Comparison of ENCODE assay signal across 8 cellular contexts in the genomic region with DNA sequence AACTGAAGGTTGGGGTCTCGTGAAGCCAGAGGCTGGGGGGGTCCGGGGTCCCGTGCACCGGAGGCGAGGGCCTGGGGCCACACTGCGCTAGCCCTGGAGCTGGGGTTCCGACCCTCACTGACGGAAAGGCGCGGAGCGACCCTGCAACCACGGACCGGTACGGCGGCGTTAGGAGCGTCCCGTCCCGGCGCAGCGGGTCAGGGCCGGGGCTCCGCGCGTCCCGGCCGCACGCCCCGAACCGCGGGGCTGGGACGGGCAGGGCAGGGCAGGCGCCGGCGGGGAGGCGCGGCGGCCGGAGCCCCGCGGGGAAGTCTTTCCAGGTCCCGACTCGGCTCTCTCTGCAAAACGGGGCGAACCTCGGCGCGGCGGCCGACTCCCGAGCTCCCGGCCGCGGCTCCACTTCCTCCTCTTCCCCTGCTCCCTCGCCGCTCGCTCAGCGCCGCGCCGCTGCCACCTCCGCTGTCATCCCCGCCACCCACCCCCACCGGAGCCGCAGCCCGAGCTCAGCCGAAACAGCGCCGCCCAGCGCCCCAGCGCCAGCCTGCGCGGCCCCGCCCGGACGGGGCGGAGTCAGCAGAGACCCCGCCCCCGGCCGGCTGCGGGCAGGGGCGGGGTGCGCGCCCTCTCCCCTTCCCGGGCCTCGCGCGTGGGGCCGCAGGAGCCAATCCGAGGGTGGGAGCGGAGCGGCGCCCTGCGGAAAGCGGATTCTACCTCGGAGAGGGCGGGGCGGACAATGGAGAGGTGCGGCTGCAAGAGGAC. TPM values are rescaled to one million over a fixed set of nuclear protein-coding genes. Genes with fewer than 3 reads are reported as not detected.
DNase-seq lines count a peak whose midpoint lies in the region; ATAC-seq lines count a peak whose summit lies in the region.

Gene GDPD5 (minus strand): TSS at position 509 of the 759 bp plus-strand sequence. CDS start 48,206 bp downstream, outside the sequence.

- H3K4ac ChIP-seq in mesendoderm (ENCODE audit: low read depth, low read length): no peak within 1 kb of the TSS

- peak within 1 kb of the TSS; percentile 20 for H3K18ac ChIP-seq in mesendoderm (ENCODE audit: low read length)

- H3K27ac ChIP-seq in CD4-positive, CD25-positive, alpha-beta regulatory T cell (ENCODE audit: insufficient read depth, low read length, poor library complexity, severe bottlenecking): peak within 1 kb of the TSS; percentile 61
- peak within 1 kb of the TSS; percentile 12 for H3K27ac ChIP-seq in mesendoderm (ENCODE audit: low read depth, low read length)

- peak within 1 kb of the TSS; percentile 92 to 99 (median 94) for H3K4me3 Mint-ChIP-seq in CD4-positive, CD25-positive, alpha-beta regulatory T cell
- H3K4me3 Mint-ChIP-seq in activated CD8-positive, alpha-beta T cell treated with anti-CD3 and anti-CD28 coated beads, Interleukin-2, amount 10 ng/mL, durations not matched to agents 7 days and 5 days: peak within 1 kb of the TSS; percentile 82
- H3K4me3 Mint-ChIP-seq in effector memory CD8-positive, alpha-beta T cell: peak within 1 kb of the TSS; percentile 79 to 82

- H2AK5ac ChIP-seq in mesendoderm (ENCODE audit: low read length): no peak within 1 kb of the TSS

- POLR2A ChIA-PET in activated CD8-positive, alpha-beta T cell treated with anti-CD3 and anti-CD28 coated beads, Interleukin-2, amount 10 ng/mL, durations not matched to agents 7 days and 5 days (lab: Charles Lee): interaction anchor here (0.6 to 1.0 kb wide), 2 partner anchors 84 to 173 kb away, joined by 3 to 4 read pairs; no protein-coding TSS in a partner anchor

- peaks cover 39% of the 10 kb centered on the region for H3K4me1 ChIP-seq in CD4-positive, CD25-positive, alpha-beta regulatory T cell (ENCODE audit: control insufficient read depth, insufficient read depth, low read length, poor library complexity, severe bottlenecking)
- no peaks in the 10 kb centered on the region for H3K4me1 ChIP-seq in mesendoderm (ENCODE audit: control insufficient read depth, low read depth, low read length)

- CTCF ChIA-PET in activated CD8-positive, alpha-beta T cell treated with anti-CD3 and anti-CD28 coated beads, Interleukin-2, amount 10 ng/mL, durations not matched to agents 7 days and 5 days (lab: Charles Lee): interaction anchor here (0.6 to 13.0 kb wide), 18 partner anchors 9 to 117 kb away, joined by 3 to 237 read pairs (median 4); no protein-coding TSS in a partner anchor

- ATAC-seq in CD4-positive, CD25-positive, alpha-beta regulatory T cell (ENCODE audit: low read depth in 2 of 2): peak; percentile 88 to 91
- peak; percentile 68 for ATAC-seq in GM19397 (IDR thresholded peaks at IDR 0.05; ENCODE audit: unreplicated experiment)
- peak; percentile 90 for ATAC-seq in activated CD8-positive, alpha-beta T cell treated with anti-CD3 and anti-CD28 coated beads, Interleukin-2, amount 10 ng/mL, durations not matched to agents 7 days and 5 days
- peak; percentile 83 for ATAC-seq in effector memory CD8-positive, alpha-beta T cell (replicated peaks)

- peak within 1 kb of the TSS; percentile 80 to 89 (median 85) for H3K27ac Mint-ChIP-seq in CD4-positive, CD25-positive, alpha-beta regulatory T cell
- peak within 1 kb of the TSS; percentile 69 for H3K27ac Mint-ChIP-seq in activated CD8-positive, alpha-beta T cell treated with anti-CD3 and anti-CD28 coated beads, Interleukin-2, amount 10 ng/mL, durations not matched to agents 7 days and 5 days
- peak within 1 kb of the TSS; percentile 38 to 88 for H3K27ac Mint-ChIP-seq in effector memory CD8-positive, alpha-beta T cell

- peak within 1 kb of the TSS; percentile 16 for H4K8ac ChIP-seq in mesendoderm (ENCODE audit: low read depth, low read length)

- WGBS in mesendoderm (ENCODE audit: extremely low coverage, insufficient coverage, low lambda C conversion rate): no CpG with 5 or more reads among the region's 99 CpGs

- no peak within 1 kb of the TSS for H3K23ac ChIP-seq in mesendoderm (ENCODE audit: low read length)

- H3K4me2 ChIP-seq in mesendoderm (ENCODE audit: low read length): peak within 1 kb of the TSS; percentile 95

- no peaks in the 10 kb centered on the region for H3K36me3 Mint-ChIP-seq in CD4-positive, CD25-positive, alpha-beta regulatory T cell
- no peaks in the 10 kb centered on the region for H3K36me3 Mint-ChIP-seq in activated CD8-positive, alpha-beta T cell treated with anti-CD3 and anti-CD28 coated beads, Interleukin-2, amount 10 ng/mL, durations not matched to agents 7 days and 5 days (ENCODE audit: low read depth)
- no peaks in the 10 kb centered on the region for H3K36me3 Mint-ChIP-seq in effector memory CD8-positive, alpha-beta T cell (ENCODE audit: insufficient read depth)

- no peaks in the 10 kb centered on the region for H3K79me2 ChIP-seq in mesendoderm (ENCODE audit: control insufficient read depth, insufficient read depth, low read length)

- H2BK120ac ChIP-seq in mesendoderm (ENCODE audit: low read depth, low read length): no peak within 1 kb of the TSS

- DNase-seq in CD4-positive, CD25-positive, alpha-beta regulatory T cell: peak; percentile 87 to 93 (median 88)
- DNase-seq in HK-2 (ENCODE audit: unreplicated experiment): peak; percentile 77
- DNase-seq in NCI-H82 treated with DMSO at 0.1 percent for 48 hours (lab: John Stamatoyannopoulos, UW; ENCODE audit: unreplicated experiment): peak; percentile 66
- peak; percentile 88 for DNase-seq in activated CD8-positive, alpha-beta T cell treated with anti-CD3 and anti-CD28 coated beads, Interleukin-2, amount 10 ng/mL, durations not matched to agents 7 days and 5 days
- DNase-seq in effector memory CD8-positive, alpha-beta T cell: peak; percentile 72 to 83 (median 80)
- DNase-seq in mesendoderm: peak; percentile 87
- peak; percentile 76 for DNase-seq in stimulated activated CD8-positive, alpha-beta memory T cell treated with anti-CD3 and anti-CD28 coated beads, Interleukin-12 subunit alpha, Interleukin-12 subunit beta, amount 100 ng/mL, for 4 hours (ENCODE audit: low read depth)

- peak within 1 kb of the TSS; percentile 86 for H3K9ac ChIP-seq in mesendoderm (ENCODE audit: low read length)

- no peak within 1 kb of the TSS for H2BK5ac ChIP-seq in mesendoderm (ENCODE audit: low read length)

- no peak within 1 kb of the TSS for H2BK15ac ChIP-seq in mesendoderm (replicated peaks; ENCODE audit: low read depth)

- H3K4me1 Mint-ChIP-seq in CD4-positive, CD25-positive, alpha-beta regulatory T cell: peaks cover 11 to 58% (median 33%) of the 10 kb centered on the region in 4 donors
- H3K4me1 Mint-ChIP-seq in activated CD8-positive, alpha-beta T cell treated with anti-CD3 and anti-CD28 coated beads, Interleukin-2, amount 10 ng/mL, durations not matched to agents 7 days and 5 days (ENCODE audit: low read depth): peaks cover 27% of the 10 kb centered on the region
- peaks cover 34 to 38% of the 10 kb centered on the region in 2 donors for H3K4me1 Mint-ChIP-seq in effector memory CD8-positive, alpha-beta T cell (ENCODE audit: low read depth in 2 of 2)

- peaks cover 0 to 2% (median 0%) of the 10 kb centered on the region in 7 donors for H3K9me3 Mint-ChIP-seq in CD4-positive, CD25-positive, alpha-beta regulatory T cell
- no peaks in the 10 kb centered on the region for H3K9me3 Mint-ChIP-seq in activated CD8-positive, alpha-beta T cell treated with anti-CD3 and anti-CD28 coated beads, Interleukin-2, amount 10 ng/mL, durations not matched to agents 7 days and 5 days (ENCODE audit: insufficient read depth)
- H3K9me3 Mint-ChIP-seq in effector memory CD8-positive, alpha-beta T cell: no peaks in the 10 kb centered on the region

- no peaks in the 10 kb centered on the region for H3K27me3 ChIP-seq in CD4-positive, CD25-positive, alpha-beta regulatory T cell (ENCODE audit: control insufficient read depth, insufficient read depth, low read length)
- peaks cover 3% of the 10 kb centered on the region for H3K27me3 ChIP-seq in mesendoderm (ENCODE audit: insufficient read depth, low read length, poor library complexity)

- peak within 1 kb of the TSS; percentile 98 for H3K56ac ChIP-seq in mesendoderm (ENCODE audit: low read length)

- peak within 1 kb of the TSS; percentile 76 for H3K4me3 ChIP-seq in CD4-positive, CD25-positive, alpha-beta regulatory T cell (ENCODE audit: low read depth, low read length)
- peak within 1 kb of the TSS; percentile 68 for H3K4me3 ChIP-seq in mesendoderm (ENCODE audit: low read length)

- H4K5ac ChIP-seq in mesendoderm (ENCODE audit: low read length): no peak within 1 kb of the TSS

- H3K36me3 ChIP-seq in CD4-positive, CD25-positive, alpha-beta regulatory T cell (ENCODE audit: control insufficient read depth, insufficient read depth, low read length): no peaks in the 10 kb centered on the region
- no peaks in the 10 kb centered on the region for H3K36me3 ChIP-seq in mesendoderm (ENCODE audit: control insufficient read depth, insufficient read depth, low read length)

- H3K9me3 ChIP-seq in CD4-positive, CD25-positive, alpha-beta regulatory T cell (ENCODE audit: control insufficient read depth in 2 of 2, low read length in 2 of 2): no peaks in the 10 kb centered on the region

- no peaks in the 10 kb centered on the region for H3K27me3 Mint-ChIP-seq in CD4-positive, CD25-positive, alpha-beta regulatory T cell
- H3K27me3 Mint-ChIP-seq in activated CD8-positive, alpha-beta T cell treated with anti-CD3 and anti-CD28 coated beads, Interleukin-2, amount 10 ng/mL, durations not matched to agents 7 days and 5 days (ENCODE audit: low read depth): peaks cover 28% of the 10 kb centered on the region
- no peaks in the 10 kb centered on the region for H3K27me3 Mint-ChIP-seq in effector memory CD8-positive, alpha-beta T cell

- no peaks in the 10 kb centered on the region for H3K79me1 ChIP-seq in mesendoderm (ENCODE audit: low read length)

RNA-seq across cellular contexts. Expression of gene GDPD5, which starts in this region (rescaled TPM):
- 170 TPM for total RNA-seq in CD4-positive, CD25-positive, alpha-beta regulatory T cell
- 10 to 100 TPM in 3 of 4 donors, 1 to 10 TPM in 1; 8.0 to 23.4 (median 15.9) TPM for polyA plus RNA-seq in CD4-positive, CD25-positive, alpha-beta regulatory T cell
- 10 to 100 TPM; 23.1 to 26.6 TPM for total RNA-seq in activated CD8-positive, alpha-beta T cell treated with anti-CD3 and anti-CD28 coated beads, Interleukin-2, amount 10 ng/mL, durations not matched to agents 7 days and 5 days
- polyA plus RNA-seq in mesendoderm (2013, experiment 1 of 2): 10.9 TPM
- 11.4 TPM for polyA plus RNA-seq in mesendoderm (2013, experiment 2 of 2)

Comparison
In these comparisons a context has a peak if more than half of its experiments do, and no peak if none do; other contexts are left out.
1. Peak in every context shown above with its lines: DNase-seq, ATAC-seq, H3K4me3 ChIP-seq and H3K27ac ChIP-seq.